ENCODE assay signal across 13 cellular contexts in the genomic region with DNA sequence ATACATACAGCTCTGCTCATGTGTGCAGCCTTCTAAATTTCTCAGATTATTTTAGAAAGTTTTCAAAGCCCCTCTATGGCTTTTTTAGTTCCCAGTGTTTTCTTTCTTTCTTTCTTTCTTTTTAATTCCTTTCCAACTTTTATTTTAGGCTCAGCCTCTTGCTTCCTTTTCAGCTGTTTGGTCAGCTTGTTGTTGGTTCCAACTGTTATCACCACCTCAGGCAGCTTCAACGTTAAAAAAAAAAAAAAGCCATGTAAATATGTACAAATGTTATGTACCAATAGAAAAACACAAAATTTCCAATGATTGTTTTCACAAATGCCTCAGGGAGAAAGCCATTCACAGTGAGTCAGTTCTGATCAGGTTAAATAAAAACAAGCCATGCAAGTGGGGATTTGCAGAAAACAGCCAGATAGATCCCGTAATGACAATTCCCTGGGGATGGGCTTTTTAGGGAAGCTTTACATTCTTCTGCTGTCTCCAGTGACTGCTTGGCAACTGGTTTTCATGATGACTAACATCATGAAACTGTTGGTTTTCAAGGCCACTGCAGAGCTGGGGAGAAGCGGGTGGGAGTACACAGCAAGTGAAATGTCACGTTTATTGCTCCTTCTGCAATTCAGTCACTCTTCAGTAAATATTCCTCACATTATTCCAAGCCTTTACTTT.
DNase-seq lines count a peak whose midpoint lies in the region; ATAC-seq and TF ChIP-seq lines count a peak whose summit lies in the region.
"Had no signal": no experiment of that assay in that cellular context is flagged by ENCODE, and none has a peak within 500 bp of the region (broad histone marks: within the 10 kb centered on the region; RNA-seq: fewer than 3 reads in every experiment).

No MANE protein-coding gene starts in this region.

- H4K20me1 ChIP-seq in hepatocyte (ENCODE audit: insufficient read depth, poor library complexity, severe bottlenecking) = no peaks in the 10 kb centered on the region

- H3K4me2 ChIP-seq in hepatocyte = peak overlapping the region; percentile 13

- DNase-seq in HS-27A (ENCODE audit: low read depth) (peak; percentile 95), astrocyte of the spinal cord (ENCODE audit: low read depth, low spot score) (peak; percentile 81), hepatocyte (ENCODE audit: low spot score) (peak; percentile 46), NCI-H1417 treated with DMSO at 0.1 percent for 48 hours (lab: John Stamatoyannopoulos, UW) (no peak), H4 (ENCODE audit: low spot score) (no peak)
- no peak for DNase-seq in activated CD4-positive, CD25-positive, alpha-beta regulatory T cell (lab: John Stamatoyannopoulos, UW)
- no peak for DNase-seq in stimulated activated effector memory CD8-positive, alpha-beta T cell treated with anti-CD3 and anti-CD28 coated beads, Interleukin-12 subunit alpha, Interleukin-12 subunit beta, amount 100 ng/mL, for 72 hours (ENCODE audit: low spot score in 2 of 2)
- DNase-seq: CD8-positive, alpha-beta memory T cell; naive thymus-derived CD4-positive, alpha-beta T cell had no signal

- H3K36me3 Mint-ChIP-seq in stimulated activated effector memory CD8-positive, alpha-beta T cell treated with anti-CD3 and anti-CD28 coated beads, Interleukin-12 subunit alpha, Interleukin-12 subunit beta, amount 100 ng/mL, for 72 hours = no peaks in the 10 kb centered on the region
- H3K36me3 Mint-ChIP-seq: activated naive CD4-positive, alpha-beta T cell treated with anti-CD3 and anti-CD28 coated beads, Interleukin-2, amount 50 U/mL, for 24 hours; CD8-positive, alpha-beta memory T cell had no signal

- no peaks in the 10 kb centered on the region for H3K79me2 ChIP-seq in hepatocyte

- H2AFZ ChIP-seq in hepatocyte = peak overlapping the region; percentile 11

- no peaks in the 10 kb centered on the region for H3K9me2 ChIP-seq in hepatocyte (replicated peaks; ENCODE audit: insufficient read depth)

- no peaks in the 10 kb centered on the region for H3K4me1 Mint-ChIP-seq in stimulated activated effector memory CD8-positive, alpha-beta T cell treated with anti-CD3 and anti-CD28 coated beads, Interleukin-12 subunit alpha, Interleukin-12 subunit beta, amount 100 ng/mL, for 72 hours
- H3K4me1 Mint-ChIP-seq: activated naive CD4-positive, alpha-beta T cell treated with anti-CD3 and anti-CD28 coated beads, Interleukin-2, amount 50 U/mL, for 24 hours; CD8-positive, alpha-beta memory T cell had no signal

- in situ Hi-C loops in astrocyte of the spinal cord (cut with HindIII; ENCODE audit: low sequenced_read_pairs) = no loop called here

- no peak overlapping the region for H3K27ac Mint-ChIP-seq in stimulated activated effector memory CD8-positive, alpha-beta T cell treated with anti-CD3 and anti-CD28 coated beads, Interleukin-12 subunit alpha, Interleukin-12 subunit beta, amount 100 ng/mL, for 72 hours
- H3K27ac Mint-ChIP-seq: activated naive CD4-positive, alpha-beta T cell treated with anti-CD3 and anti-CD28 coated beads, Interleukin-2, amount 50 U/mL, for 24 hours; CD8-positive, alpha-beta memory T cell; naive thymus-derived CD4-positive, alpha-beta T cell had no signal

- H3K9me3 Mint-ChIP-seq in stimulated activated effector memory CD8-positive, alpha-beta T cell treated with anti-CD3 and anti-CD28 coated beads, Interleukin-12 subunit alpha, Interleukin-12 subunit beta, amount 100 ng/mL, for 72 hours = peaks cover 3% of the 10 kb centered on the region

- peaks cover 2% of the 10 kb centered on the region for H3K4me1 ChIP-seq in hepatocyte (ENCODE audit: insufficient read depth)

- H3K9me3 ChIP-seq in hepatocyte (ENCODE audit: low read depth) = no peaks in the 10 kb centered on the region

- H3K27ac ChIP-seq in 22Rv1 (peak overlapping the region; percentile 59), hepatocyte (no peak overlapping the region)
- H3K27ac ChIP-seq: VCaP had no signal

- TF ChIP-seq CTCF in 22Rv1 (IDR thresholded peaks at IDR 0.05) = no peak
- TF ChIP-seq CTCF in astrocyte of the spinal cord (IDR thresholded peaks at IDR 0.05; ENCODE audit: low read depth, low read length) = no peak
- no peak for TF ChIP-seq CTCF in hepatocyte (IDR thresholded peaks at IDR 0.05; ENCODE audit: poor library complexity)

- H3K27me3 ChIP-seq in hepatocyte = no peaks in the 10 kb centered on the region

- no peak overlapping the region for H3K4me3 ChIP-seq in astrocyte of the spinal cord (ENCODE audit: low read depth, low read length)
- H3K4me3 ChIP-seq in hepatocyte = no peak overlapping the region

- no peaks in the 10 kb centered on the region for H3K36me3 ChIP-seq in hepatocyte (replicated peaks; ENCODE audit: insufficient read depth, low read depth)

- ATAC-seq in stimulated activated effector memory CD8-positive, alpha-beta T cell treated with anti-CD3 and anti-CD28 coated beads, Interleukin-12 subunit alpha, Interleukin-12 subunit beta, amount 100 ng/mL, for 72 hours = no peak
- ATAC-seq: HCT116; naive thymus-derived CD4-positive, alpha-beta T cell had no signal

- 25% methylated on average over 4 of the region's 4 CpGs for WGBS in hepatocyte (ENCODE audit: low lambda C conversion rate, missing lambda C conversion rate)

- no peak overlapping the region for H3K4me3 Mint-ChIP-seq in stimulated activated effector memory CD8-positive, alpha-beta T cell treated with anti-CD3 and anti-CD28 coated beads, Interleukin-12 subunit alpha, Interleukin-12 subunit beta, amount 100 ng/mL, for 72 hours
- H3K4me3 Mint-ChIP-seq: activated naive CD4-positive, alpha-beta T cell treated with anti-CD3 and anti-CD28 coated beads, Interleukin-2, amount 50 U/mL, for 24 hours; CD8-positive, alpha-beta memory T cell; naive thymus-derived CD4-positive, alpha-beta T cell had no signal

Comparison
In these comparisons a context has a peak if more than half of its experiments do, and no peak if none do; other contexts are left out.
1. DNase-seq: peak in HS-27A (single experiment), astrocyte of the spinal cord (single experiment) and hepatocyte (single experiment); none in activated CD4-positive, CD25-positive, alpha-beta regulatory T cell (0 of 4), stimulated activated effector memory CD8-positive, alpha-beta T cell treated with anti-CD3 and anti-CD28 coated beads, Interleukin-12 subunit alpha, Interleukin-12 subunit beta, amount 100 ng/mL, for 72 hours (0 of 2), NCI-H1417 treated with DMSO at 0.1 percent for 48 hours (single experiment) and H4 (single experiment).